ENCODE assay signal across 11 cellular contexts in genomic region chr10:88092975-88093374, GRCh38.
DNase-seq lines count a peak whose midpoint lies in the region; ATAC-seq and TF ChIP-seq lines count a peak whose summit lies in the region.
"Had no signal": no experiment of that assay in that cellular context is flagged by ENCODE, and none has a peak within 500 bp of the region (broad histone marks: within the 10 kb centered on the region; RNA-seq: fewer than 3 reads in every experiment).

No MANE protein-coding gene starts in this region.

- peak; percentile 9 to 14 for DNase-seq in activated CD4-positive, alpha-beta T cell treated with anti-CD3 and anti-CD28 coated beads for 4 hours
- no peak for DNase-seq in activated CD4-positive, alpha-beta T cell treated with anti-CD3 and anti-CD28 coated beads for 1 hour
- DNase-seq in IMR-90: no peak
- DNase-seq in cerebellar cortex (ENCODE audit: low spot score): peak; percentile 56
- DNase-seq in spleen: no peak
- no peak for DNase-seq in omental fat pad (ENCODE audit: low spot score)
- no peak for DNase-seq in central memory CD4-positive, alpha-beta T cell
- no peak for DNase-seq in kidney glomerular epithelial cell (lab: John Stamatoyannopoulos, UW)
- DNase-seq: cortex of kidney, GDM1, SHP77 treated with DMSO at 0.1 percent for 48 hours had no signal

- H3K23ac ChIP-seq in IMR-90 (ENCODE audit: low read depth, low read length): no peak overlapping the region

- H3K9me1 ChIP-seq in IMR-90 (ENCODE audit: insufficient read depth, low read length): 0 out of 2 replicates have a peak, but pooled peaks cover 2% of the 10 kb centered on the region

- H3K27me3 ChIP-seq in IMR-90 (ENCODE audit: control insufficient read depth, insufficient read depth, low read length) (peaks cover 3% of the 10 kb centered on the region; the same call in 1 of the 2 replicates), spleen (replicated peaks in 1 of 7) (no peaks in the 10 kb centered on the region)

- H3K27ac ChIP-seq in IMR-90 (ENCODE audit: insufficient read depth, low read length) (no peak overlapping the region), spleen (peak overlapping the region in 7 of 8 donors; percentile 61 to 93 (median 86))

- H3K4me1 ChIP-seq in IMR-90 (ENCODE audit: control insufficient read depth, insufficient read depth, low read length): peaks cover 4% of the 10 kb centered on the region
- peaks cover 0 to 47% (median 32%) of the 10 kb centered on the region in 6 donors for H3K4me1 ChIP-seq in spleen

- H2AK9ac ChIP-seq in IMR-90 (replicated peaks; ENCODE audit: low read depth, low read length, poor library complexity): no peak overlapping the region

- in situ Hi-C loops in IMR-90 (cut with MboI; ENCODE audit: low sequenced_read_pairs): no loop called here

- H2BK120ac ChIP-seq in IMR-90 (ENCODE audit: low read depth, low read length): no peak overlapping the region

- WGBS in IMR-90 (ENCODE audit: extremely low coverage in 2 of 2, insufficient read length in 1 of 2), 2 experiments: no CpG with 5 or more reads among the region's 5 CpGs
- 73 to 84% (median 79%) methylated on average over 5 of the region's 5 CpGs for WGBS in spleen, 5 donors

- peak overlapping the region; percentile 26; the same call in 1 of the 2 replicates for H2BK20ac ChIP-seq in IMR-90 (ENCODE audit: low read depth, low read length)

- 0 out of 3 replicates have a peak overlapping the region, but pooled peaks have one; percentile 14 for H2BK15ac ChIP-seq in IMR-90 (ENCODE audit: low read depth, low read length)

- H3K4me3 ChIP-seq in IMR-90 (ENCODE audit: insufficient read depth, low read depth, low read length): no peak overlapping the region
- peak overlapping the region in 1 of 8 donors; percentile 49 for H3K4me3 ChIP-seq in spleen

- POLR2A ChIA-PET in IMR-90 (lab: Charles Lee; ENCODE audit: unreplicated experiment): no interaction called here

- no TSS peak for BruUV-seq in IMR-90 (replicated peaks; lab: Mats Ljungman, UMichigan)

- H4K8ac ChIP-seq in IMR-90 (ENCODE audit: low read depth in 2 of 2, low read length in 2 of 2): no peak overlapping the region

- TF ChIP-seq RAD21 in IMR-90 (IDR thresholded peaks at IDR 0.05; ENCODE audit: low read length): no peak

- intact Hi-C loops in IMR-90 (cut with micrococcal nuclease) (no loop called here), spleen (cut with DNase I; ENCODE audit: low total_unique reads) (no loop called here)

- TF ChIP-seq CTCF in IMR-90 (conservative IDR thresholded peaks at IDR 0.05; ENCODE audit: low read depth, low read length) (no peak), spleen (IDR thresholded peaks at IDR 0.05 in 8 of 11, conservative IDR thresholded peaks at IDR 0.05 in 3 of 11) (no peak), omental fat pad (IDR thresholded peaks at IDR 0.05) (no peak)

- H4K5ac ChIP-seq in IMR-90 (ENCODE audit: low read depth, low read length): no peak overlapping the region

- CTCF ChIA-PET in IMR-90 (lab: Yijun Ruan, JAX): no interaction called here

- H3K4ac ChIP-seq in IMR-90 (ENCODE audit: low read depth, low read length): no peak overlapping the region; the same call in 1 of the 2 replicates

- H3K79me1 ChIP-seq in IMR-90 (ENCODE audit: low read depth in 1 of 2, low read length in 2 of 2): no peaks in the 10 kb centered on the region

- H2AFZ ChIP-seq in IMR-90 (replicated peaks; ENCODE audit: low read length, poor library complexity): no peak overlapping the region

- no peaks in the 10 kb centered on the region for H3K36me3 ChIP-seq in IMR-90 (ENCODE audit: control insufficient read depth, insufficient read depth, low read length)
- no peaks in the 10 kb centered on the region for H3K36me3 ChIP-seq in spleen

- no peak overlapping the region for H3K56ac ChIP-seq in IMR-90 (ENCODE audit: extremely low read depth, insufficient read depth, low read length)

- dilution Hi-C loops in IMR-90 (cut with HindIII; ENCODE audit: low sequenced_read_pairs, unreplicated experiment): no loop called here

- H4K91ac ChIP-seq in IMR-90 (ENCODE audit: insufficient read depth, low read depth, low read length): no peak overlapping the region

- no peak for TF ChIP-seq POLR2A in IMR-90 (IDR thresholded peaks at IDR 0.05; ENCODE audit: low read depth, low read length)
- TF ChIP-seq POLR2A in spleen (IDR thresholded peaks at IDR 0.05): no peak

- no peak overlapping the region; the same call in 1 of the 2 replicates for H3K18ac ChIP-seq in IMR-90 (ENCODE audit: low read depth, low read length)

- H2BK5ac ChIP-seq in IMR-90 (ENCODE audit: low read depth, low read length, poor library complexity, severe bottlenecking): no peak overlapping the region

- no peak overlapping the region; the same call in 1 of the 2 replicates for H2AK5ac ChIP-seq in IMR-90 (ENCODE audit: low read depth, low read length)

- no peaks in the 10 kb centered on the region for H4K20me1 ChIP-seq in IMR-90 (ENCODE audit: insufficient read depth, low read length)

- no peaks in the 10 kb centered on the region for H3K9me3 ChIP-seq in IMR-90 (ENCODE audit: control insufficient read depth, insufficient read depth, low read length)
- no peaks in the 10 kb centered on the region for H3K9me3 ChIP-seq in spleen

- H3K4me2 ChIP-seq in IMR-90 (ENCODE audit: low read depth, low read length): no peak overlapping the region

- no peak overlapping the region for H3K14ac ChIP-seq in IMR-90 (replicated peaks; ENCODE audit: low read depth, low read length)

- no peak for ATAC-seq in IMR-90 (ENCODE audit: low read depth)
- no peak for ATAC-seq in omental fat pad (ENCODE audit: low FRiP score)

- no peak overlapping the region for H3K9ac ChIP-seq in IMR-90 (ENCODE audit: low read depth, low read length)

TF ChIP-seq in IMR-90, 13 proteins besides CTCF, POLR2A, EP300 and RAD21:
- TF ChIP-seq SMC3 (IDR thresholded peaks at IDR 0.05; ENCODE audit: low read depth, low read length) (no peak), BHLHE40 (IDR thresholded peaks at IDR 0.05; ENCODE audit: low read depth, low read length) (no peak), RFX5 (IDR thresholded peaks at IDR 0.05; ENCODE audit: low read depth, low read length) (no peak), MAZ (IDR thresholded peaks at IDR 0.05; ENCODE audit: borderline replicate concordance, low read depth, low read length) (no peak), MXI1 (IDR thresholded peaks at IDR 0.05; ENCODE audit: borderline replicate concordance, low read depth, low read length) (no peak), FOS (IDR thresholded peaks at IDR 0.05; ENCODE audit: low read depth, low read length) (no peak), RCOR1 (IDR thresholded peaks at IDR 0.05; ENCODE audit: insufficient replicate concordance, low read length) (no peak), USF2 (IDR thresholded peaks at IDR 0.05; ENCODE audit: low read depth, low read length) (no peak), MAFK (IDR thresholded peaks at IDR 0.05; ENCODE audit: low read depth, low read length) (no peak), CEBPB (IDR thresholded peaks at IDR 0.05; ENCODE audit: low read depth, low read length) (no peak), NFE2L2 (IDR thresholded peaks at IDR 0.05; ENCODE audit: low read depth, low read length) (no peak), ELK1 (IDR thresholded peaks at IDR 0.05; ENCODE audit: borderline replicate concordance, low read depth, low read length) (no peak), CHD1 (IDR thresholded peaks at IDR 0.05; ENCODE audit: low read depth, low read length) (no peak)

Comparison
In these comparisons a context has a peak if more than half of its experiments do, and no peak if none do; other contexts are left out.
1. DNase-seq: peak in activated CD4-positive, alpha-beta T cell treated with anti-CD3 and anti-CD28 coated beads for 4 hours (2 of 2) and cerebellar cortex (single experiment); none in activated CD4-positive, alpha-beta T cell treated with anti-CD3 and anti-CD28 coated beads for 1 hour (single experiment), IMR-90 (single experiment), spleen (single experiment), omental fat pad (single experiment), central memory CD4-positive, alpha-beta T cell (single experiment) and kidney glomerular epithelial cell (single experiment).